14 cellular contexts compared by ENCODE assay signal in the genomic region with DNA sequence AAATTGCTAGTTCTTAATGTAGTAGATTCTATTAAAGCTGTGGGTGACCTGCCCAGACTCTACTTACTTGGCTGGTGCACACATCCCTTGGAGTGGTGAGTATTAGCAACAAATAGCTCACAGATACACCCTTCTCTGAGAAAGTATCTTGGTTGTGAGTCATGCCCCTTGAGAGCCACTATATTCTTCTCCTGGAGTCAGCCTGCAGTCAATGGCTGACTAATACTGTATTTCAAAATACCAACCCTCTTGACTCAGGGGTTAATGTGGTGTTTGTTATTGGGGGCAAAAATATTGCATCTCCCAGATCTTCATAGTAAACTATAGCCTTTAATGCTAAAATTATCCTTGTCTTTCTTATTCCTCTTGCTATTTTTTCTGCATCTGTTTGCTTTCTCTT.
DNase-seq lines count a peak whose midpoint lies in the region; ATAC-seq, FAIRE-seq and TF ChIP-seq lines count a peak whose summit lies in the region.
"Had no signal": no experiment of that assay in that cellular context is flagged by ENCODE, and none has a peak within 500 bp of the region (broad histone marks: within the 10 kb centered on the region; RNA-seq: fewer than 3 reads in every experiment).

No MANE protein-coding gene starts in this region.

- in situ Hi-C loops in KBM-7 (cut with MboI; ENCODE audit: low pct_unique_long_range_greater_than_20kb, low sequenced_read_pairs), result no loop called here

- H3K27me3 ChIP-seq in AG04450 (ENCODE audit: control insufficient read depth, insufficient read depth, low read length), result no peaks in the 10 kb centered on the region
- H3K27me3 ChIP-seq in left lung, result no peaks in the 10 kb centered on the region
- H3K27me3 ChIP-seq: heart right ventricle, neural progenitor cell had no signal

- no peaks in the 10 kb centered on the region for H3K4me1 Mint-ChIP-seq in activated T-helper 17 cell treated with anti-CD3 and anti-CD28 coated beads, Interleukin-2, amount 50 U/mL, for 72 hours
- H3K4me1 Mint-ChIP-seq: CD4-positive, alpha-beta memory T cell; neural progenitor cell had no signal

- no peaks in the 10 kb centered on the region for H3K4me1 ChIP-seq in left lung
- H3K4me1 ChIP-seq: heart right ventricle, neural progenitor cell had no signal

- H3K27ac ChIP-seq in AG04450 (ENCODE audit: low read depth, low read length), result no peak overlapping the region
- no peak overlapping the region for H3K27ac ChIP-seq in left lung
- H3K27ac ChIP-seq: heart right ventricle, neural progenitor cell had no signal

- ATAC-seq in left lung (peak; percentile 98), HG02981 (IDR thresholded peaks at IDR 0.05; ENCODE audit: unreplicated experiment) (no peak)
- ATAC-seq in activated T-helper 17 cell treated with anti-CD3 and anti-CD28 coated beads, Interleukin-2, amount 50 U/mL, for 72 hours (replicated peaks), result no peak

- POLR2A ChIA-PET in AG04450 (lab: Yijun Ruan, JAX), result interaction anchor here (0.6 to 1.1 kb wide), 2 partner anchors 190 to 595 kb away, joined by 6 to 12 read pairs; no protein-coding TSS in a partner anchor

- H3K9me3 Mint-ChIP-seq in activated T-helper 17 cell treated with anti-CD3 and anti-CD28 coated beads, Interleukin-2, amount 50 U/mL, for 72 hours, result no peaks in the 10 kb centered on the region
- H3K9me3 Mint-ChIP-seq: neural progenitor cell had no signal

- peak; percentile 49 for DNase-seq in AG04450 (ENCODE audit: low read depth, low spot score)
- DNase-seq in HTR-8/SVneo (ENCODE audit: insufficient read length, low spot score), result peak; percentile 50
- DNase-seq in astrocyte of the hippocampus (ENCODE audit: low read depth, low spot score), result peak; percentile 86
- no peak for DNase-seq in left lung
- DNase-seq in superior temporal gyrus (ENCODE audit: extremely low spot score), result no peak
- no peak for DNase-seq in KBM-7
- DNase-seq: activated CD4-positive, alpha-beta T cell treated with anti-CD3 and anti-CD28 coated beads, Interleukin-2, amount 50 U/mL, for 4 hours; CD4-positive, alpha-beta memory T cell; heart right ventricle; NCI-H1436 treated with DMSO at 0.1 percent for 48 hours; Right ventricle myocardium superior had no signal

- intact Hi-C loops in left lung (cut with DNase I), result no loop called here

- H3K4me3 ChIP-seq in AG04450 (ENCODE audit: low read depth, low read length) (no peak overlapping the region), left lung (no peak overlapping the region)
- H3K4me3 ChIP-seq: heart right ventricle, neural progenitor cell had no signal

- no peaks in the 10 kb centered on the region for H3K27me3 Mint-ChIP-seq in activated T-helper 17 cell treated with anti-CD3 and anti-CD28 coated beads, Interleukin-2, amount 50 U/mL, for 72 hours
- H3K27me3 Mint-ChIP-seq: CD4-positive, alpha-beta memory T cell had no signal

- peak; percentile 57 for FAIRE-seq in HTR-8/SVneo (lab: Jason Lieb, UNC)

- no peak overlapping the region for H3K27ac Mint-ChIP-seq in activated T-helper 17 cell treated with anti-CD3 and anti-CD28 coated beads, Interleukin-2, amount 50 U/mL, for 72 hours
- H3K27ac Mint-ChIP-seq: CD4-positive, alpha-beta memory T cell; neural progenitor cell had no signal

- H3K9me3 ChIP-seq in AG04450 (ENCODE audit: control insufficient read depth, insufficient read depth, low read length) (no peaks in the 10 kb centered on the region), left lung (peaks cover 0 to 2% of the 10 kb centered on the region in 2 donors)

- H3K4me3 Mint-ChIP-seq in activated T-helper 17 cell treated with anti-CD3 and anti-CD28 coated beads, Interleukin-2, amount 50 U/mL, for 72 hours, result no peak overlapping the region
- H3K4me3 Mint-ChIP-seq: CD4-positive, alpha-beta memory T cell; neural progenitor cell had no signal

- TF ChIP-seq CTCF in AG04450 (IDR thresholded peaks at IDR 0.05; ENCODE audit: low read depth, low read length) (no peak), left lung (IDR thresholded peaks at IDR 0.05) (no peak)

- no peaks in the 10 kb centered on the region for H3K36me3 Mint-ChIP-seq in activated T-helper 17 cell treated with anti-CD3 and anti-CD28 coated beads, Interleukin-2, amount 50 U/mL, for 72 hours (ENCODE audit: low read depth)
- H3K36me3 Mint-ChIP-seq: CD4-positive, alpha-beta memory T cell; neural progenitor cell had no signal

- H3K36me3 ChIP-seq in left lung, result no peaks in the 10 kb centered on the region
- H3K36me3 ChIP-seq: heart right ventricle, neural progenitor cell had no signal

- CTCF ChIA-PET in AG04450 (lab: Charles Lee), result interaction anchor here (0.7 to 1.0 kb wide), 4 partner anchors 26 to 604 kb away, joined by 3 to 4 read pairs (median 3); no protein-coding TSS in a partner anchor

Comparison
In these comparisons a context has a peak if more than half of its experiments do, and no peak if none do; other contexts are left out.
1. DNase-seq: peak in AG04450 (single experiment), HTR-8/SVneo (single experiment) and astrocyte of the hippocampus (single experiment); none in left lung (0 of 2), superior temporal gyrus (single experiment) and KBM-7 (single experiment).